Comparison of ENCODE assay signal across 8 cellular contexts in the genomic region with DNA sequence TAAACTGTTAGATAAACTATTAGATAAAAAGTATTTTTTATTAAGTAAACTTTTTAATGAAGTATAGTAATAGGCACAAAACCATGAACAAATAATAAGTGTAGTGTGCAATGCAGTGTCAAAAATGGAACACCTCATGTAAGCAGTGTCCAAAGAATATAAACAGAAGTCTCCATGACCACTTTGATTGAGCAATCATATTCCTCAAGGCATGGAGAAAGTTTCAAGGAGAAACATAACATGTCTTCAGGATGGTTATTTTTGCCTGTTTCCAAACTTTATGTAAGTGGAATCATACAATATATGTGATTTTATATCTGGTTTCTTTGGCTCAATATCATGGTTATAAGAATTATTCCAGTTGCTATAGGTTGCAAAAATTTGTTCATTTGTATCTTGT. TPM values are rescaled to one million over a fixed set of nuclear protein-coding genes. Genes with fewer than 3 reads are reported as not detected.
"Had no signal": no experiment of that assay in that cellular context is flagged by ENCODE, and none has a peak within 500 bp of the region (broad histone marks: within the 10 kb centered on the region; RNA-seq: fewer than 3 reads in every experiment).

No MANE protein-coding gene starts in this region.

- H3K27ac ChIP-seq: HL-60 had no signal

- H2AFZ ChIP-seq: GM23338 had no signal

- DNase-seq: H9, HCEC 1CT, KG1 had no signal

- H3K4me2 ChIP-seq: GM23338 had no signal

- FAIRE-seq: H1, H54 had no signal

- H3K4me3 ChIP-seq: GM23338 had no signal

- ATAC-seq: GM23338 had no signal

RNA-seq across cellular contexts. Expression of gene RELN, which starts 6.1 kb away (rescaled TPM):
- polyA plus RNA-seq: IgD-negative memory B cell had no signal
